23 cellular contexts compared by ENCODE assay signal in the genomic region with DNA sequence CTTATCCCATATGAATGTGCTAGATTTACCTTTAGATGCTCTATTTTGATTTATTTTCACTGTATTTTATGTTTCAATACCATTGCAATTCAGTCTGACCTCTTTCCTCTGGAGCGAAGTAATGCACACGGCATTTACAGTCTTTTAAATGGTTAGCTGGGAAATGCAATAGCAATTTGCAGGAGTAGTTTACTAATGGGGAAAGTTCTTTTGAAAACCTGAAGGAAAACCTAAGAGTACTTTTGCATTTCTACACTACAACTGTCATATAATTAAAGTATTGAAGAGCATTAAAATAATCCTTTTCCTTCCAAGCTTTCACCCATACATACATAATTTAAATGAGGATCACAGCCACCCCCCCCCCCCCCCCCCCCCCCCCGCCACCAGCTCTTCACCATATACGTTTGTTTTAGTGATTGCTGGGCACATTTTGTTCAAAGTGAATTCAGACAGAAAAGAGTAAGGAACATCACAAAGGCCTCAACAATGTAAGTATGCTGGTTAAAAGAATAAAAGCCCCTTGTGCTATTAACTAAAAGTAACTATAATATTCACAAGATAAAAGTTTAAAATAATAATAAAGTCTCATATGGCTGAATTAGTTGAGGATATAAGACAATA. TPM values are rescaled to one million over a fixed set of nuclear protein-coding genes. Genes with fewer than 3 reads are reported as not detected.
DNase-seq lines count a peak whose midpoint lies in the region; ATAC-seq, FAIRE-seq and TF ChIP-seq lines count a peak whose summit lies in the region.
"Had no signal": no experiment of that assay in that cellular context is flagged by ENCODE, and none has a peak within 500 bp of the region (broad histone marks: within the 10 kb centered on the region; RNA-seq: fewer than 3 reads in every experiment).

No MANE protein-coding gene starts in this region.

- H3K4me3 ChIP-seq in SK-N-SH (ENCODE audit: low read depth in 2 of 2, low read length in 1 of 2) (peak overlapping the region in 1 of 2 experiments; percentile 6; a peak in 2 of 4 replicates), astrocyte (ENCODE audit: insufficient read depth, low read depth, low read length) (peak overlapping the region; percentile 12), thyroid gland (replicated peaks in 1 of 3) (no peak overlapping the region)
- H3K4me3 ChIP-seq: breast epithelium, upper lobe of left lung had no signal

- DNase-seq in SK-N-SH = no peak
- DNase-seq in astrocyte (ENCODE audit: low read depth) = no peak
- DNase-seq in mesothelial cell of epicardium (ENCODE audit: low spot score in 2 of 2, unreplicated experiment in 2 of 2) = no peak
- no peak for DNase-seq in thyroid gland
- no peak for DNase-seq in NCI-H187 treated with DMSO at 0.1 percent for 48 hours (lab: John Stamatoyannopoulos, UW)
- DNase-seq in GM10266 (ENCODE audit: extremely low spot score) = no peak
- DNase-seq in stimulated activated CD4-positive, alpha-beta T cell treated with anti-CD3 and anti-CD28 coated beads, Interleukin-4, amount 100 ng/mL, for 1 hour = no peak
- DNase-seq: ACHN; activated CD8-positive, alpha-beta memory T cell treated with anti-CD3 and anti-CD28 coated beads for 24 hours; CD4-positive, alpha-beta T cell; DMS79; kidney glomerular epithelial cell; midbrain; NCI-H2227 treated with DMSO at 0.1 percent for 48 hours; stimulated activated naive CD4-positive, alpha-beta T cell; upper lobe of left lung had no signal

- H2AFZ ChIP-seq in SK-N-SH (ENCODE audit: low read depth) (peak overlapping the region; percentile 86), astrocyte (ENCODE audit: low read depth, low read length) (peak overlapping the region; percentile 30)
- H2AFZ ChIP-seq: parathyroid adenoma had no signal

- no peak for ATAC-seq in SK-N-SH treated with all-trans-retinoic acid at 6 μM for 48 hours

- TF ChIP-seq CTCF in SK-N-SH (IDR thresholded peaks at IDR 0.05) (no peak), astrocyte (IDR thresholded peaks at IDR 0.05; ENCODE audit: insufficient read depth, low read depth, low read length) (no peak), mesothelial cell of epicardium (IDR thresholded peaks at IDR 0.05; ENCODE audit: unreplicated experiment) (no peak), thyroid gland (IDR thresholded peaks at IDR 0.05) (no peak), GM10266 (IDR thresholded peaks at IDR 0.05; ENCODE audit: control insufficient read depth, insufficient read depth, low read depth, missing control alignments) (no peak)

- intact Hi-C loops in thyroid gland (cut with DNase I) = loop anchor here (10.0 kb wide), 1 partner anchor 803 kb away; a partner anchor contains a TSS

- TF ChIP-seq EP300 in SK-N-SH (IDR thresholded peaks at IDR 0.05; ENCODE audit: borderline replicate concordance in 1 of 2, low read depth in 1 of 2, low read length in 1 of 2) = no peak

- H3K79me2 ChIP-seq in SK-N-SH (ENCODE audit: insufficient read depth) (peaks cover 23% of the 10 kb centered on the region; the same call in 1 of the 2 replicates), astrocyte (ENCODE audit: insufficient read depth, low read length) (peaks cover 19% of the 10 kb centered on the region)
- H3K79me2 ChIP-seq: parathyroid adenoma had no signal

- H3K9me2 ChIP-seq in SK-N-SH = no peaks in the 10 kb centered on the region

- CTCF ChIA-PET in SK-N-SH (lab: Yijun Ruan, JAX) = interaction anchor here (3.5 to 11.1 kb wide), 2 partner anchors 25 to 210 kb away, joined by 22 to 101 read pairs; no protein-coding TSS in a partner anchor

- no peaks in the 10 kb centered on the region for H3K36me3 ChIP-seq in SK-N-SH (replicated peaks in 1 of 2; ENCODE audit: control insufficient read depth in 1 of 2, insufficient read depth in 2 of 2, low read length in 1 of 2)
- no peaks in the 10 kb centered on the region for H3K36me3 ChIP-seq in astrocyte (ENCODE audit: insufficient read depth, low read length)
- no peaks in the 10 kb centered on the region for H3K36me3 ChIP-seq in thyroid gland
- H3K36me3 ChIP-seq: breast epithelium, upper lobe of left lung had no signal

- WGBS in SK-N-SH (ENCODE audit: low lambda C conversion rate) = 47% methylated on average over 4 of the region's 4 CpGs
- WGBS in thyroid gland, 2 donors = 83 to 86% methylated on average over 4 of the region's 4 CpGs

- peaks cover 37 to 40% of the 10 kb centered on the region in 2 experiments; a peak in 3 of 4 replicates for H3K4me1 ChIP-seq in SK-N-SH (ENCODE audit: control insufficient read depth in 1 of 2, insufficient read depth in 2 of 2, low read depth in 1 of 2, low read length in 1 of 2)
- peaks cover 38% of the 10 kb centered on the region for H3K4me1 ChIP-seq in astrocyte (ENCODE audit: insufficient read depth, low read length)
- peaks cover 0 to 9% of the 10 kb centered on the region in 2 donors for H3K4me1 ChIP-seq in thyroid gland

- H3K4me2 ChIP-seq in SK-N-SH = peak overlapping the region; percentile 99; the same call in 1 of the 2 replicates
- H3K4me2 ChIP-seq in astrocyte (ENCODE audit: low read length) = peak overlapping the region; percentile 76
- H3K4me2 ChIP-seq: KMS-11 had no signal

- H3K9me3 Mint-ChIP-seq in astrocyte (ENCODE audit: unreplicated experiment) (no peaks in the 10 kb centered on the region), mesothelial cell of epicardium (no peaks in the 10 kb centered on the region)
- H3K9me3 Mint-ChIP-seq: CD4-positive, alpha-beta T cell had no signal

- no peaks in the 10 kb centered on the region for H3K27me3 Mint-ChIP-seq in astrocyte (ENCODE audit: low read depth, unreplicated experiment)
- no peaks in the 10 kb centered on the region for H3K27me3 Mint-ChIP-seq in mesothelial cell of epicardium (ENCODE audit: low read depth)

- H3K4me1 Mint-ChIP-seq in astrocyte (ENCODE audit: low read depth, unreplicated experiment) (peaks cover 40% of the 10 kb centered on the region), mesothelial cell of epicardium (peaks cover 79% of the 10 kb centered on the region)

- H3K27ac ChIP-seq in SK-N-SH (ENCODE audit: low read depth in 2 of 2, low read length in 1 of 2) (peak overlapping the region; percentile 98 to 99), astrocyte (ENCODE audit: low read depth, low read length) (no peak overlapping the region), thyroid gland (peak overlapping the region in 2 of 3 donors; percentile 78 to 83)
- H3K27ac ChIP-seq: KMS-11, parathyroid adenoma, upper lobe of left lung had no signal

- TF ChIP-seq RAD21 in SK-N-SH (IDR thresholded peaks at IDR 0.05; ENCODE audit: low read length) = no peak

- no peak for TF ChIP-seq POLR2A in thyroid gland (IDR thresholded peaks at IDR 0.05)

- H3K27ac Mint-ChIP-seq in astrocyte (ENCODE audit: unreplicated experiment) (no peak overlapping the region), mesothelial cell of epicardium (peak overlapping the region; percentile 83)
- H3K27ac Mint-ChIP-seq: activated naive CD8-positive, alpha-beta T cell; CD4-positive, alpha-beta T cell had no signal

- H3K9me3 ChIP-seq in SK-N-SH = no peaks in the 10 kb centered on the region
- no peaks in the 10 kb centered on the region for H3K9me3 ChIP-seq in astrocyte (ENCODE audit: insufficient read depth, low read depth, low read length)
- H3K9me3 ChIP-seq in thyroid gland = no peaks in the 10 kb centered on the region
- H3K9me3 ChIP-seq: breast epithelium, upper lobe of left lung had no signal

- POLR2A ChIA-PET in SK-N-SH (lab: Yijun Ruan, JAX) = interaction anchor here (1.3 kb wide), 1 partner anchor 26 kb away, joined by 5 read pairs; no protein-coding TSS in a partner anchor

- H3K4me3 Mint-ChIP-seq in astrocyte (ENCODE audit: unreplicated experiment) (no peak overlapping the region), mesothelial cell of epicardium (no peak overlapping the region)
- H3K4me3 Mint-ChIP-seq: activated naive CD8-positive, alpha-beta T cell; CD4-positive, alpha-beta T cell had no signal

- H3K27me3 ChIP-seq in SK-N-SH (ENCODE audit: insufficient read depth) = no peaks in the 10 kb centered on the region
- no peaks in the 10 kb centered on the region for H3K27me3 ChIP-seq in astrocyte (ENCODE audit: insufficient read depth, low read length)
- no peaks in the 10 kb centered on the region for H3K27me3 ChIP-seq in thyroid gland

- no peaks in the 10 kb centered on the region for H4K20me1 ChIP-seq in SK-N-SH (ENCODE audit: insufficient read depth)
- H4K20me1 ChIP-seq in astrocyte (ENCODE audit: insufficient read depth, low read length) = no peaks in the 10 kb centered on the region

- no peak for FAIRE-seq in astrocyte (lab: Jason Lieb, UNC)
- FAIRE-seq: GM18507, H54 had no signal

- H3K9ac ChIP-seq in SK-N-SH (peak overlapping the region; percentile 94; the same call in 1 of the 2 replicates), astrocyte (ENCODE audit: low read length) (peak overlapping the region; percentile 51)
- H3K9ac ChIP-seq: KMS-11, parathyroid adenoma had no signal

- H3K36me3 Mint-ChIP-seq in astrocyte (ENCODE audit: low read depth, unreplicated experiment) = no peaks in the 10 kb centered on the region
- H3K36me3 Mint-ChIP-seq in mesothelial cell of epicardium = no peaks in the 10 kb centered on the region
- H3K36me3 Mint-ChIP-seq: activated naive CD8-positive, alpha-beta T cell had no signal

- H3F3A ChIP-seq in SK-N-SH (replicated peaks; ENCODE audit: insufficient read depth) = peaks cover 47% of the 10 kb centered on the region

RNA-seq across cellular contexts. Expression of a gene that starts 3.5 kb away (rescaled TPM):
- 0.38 and 0.47 TPM in 2 replicates for polyA plus RNA-seq in SK-N-SH (2012; rRNA removed)
- 0.29 and 0.42 TPM in 2 replicates for polyA plus RNA-seq in SK-N-SH (2012; cell fraction: cytosol; rRNA removed)
- polyA plus RNA-seq in SK-N-SH (2012; cell fraction: nucleus; rRNA removed) = 1.1 and 1.8 TPM in 2 replicates
- total RNA-seq in astrocyte = 5.9 and 7.8 TPM in 2 replicates
- total RNA-seq in mesothelial cell of epicardium = 9.7 to 10.4 TPM (median 9.7 TPM) in 3 replicates
- 1 to 10 TPM; 3.1 to 9.9 (median 7.1) TPM for total RNA-seq in thyroid gland

RNA-seq across cellular contexts. Expression of a gene that starts 12.0 kb away (rescaled TPM):
- 23.9 and 26.0 TPM in 2 replicates for polyA plus RNA-seq in SK-N-SH (2012; rRNA removed)
- 21.8 and 23.5 TPM in 2 replicates for polyA plus RNA-seq in SK-N-SH (2012; cell fraction: cytosol; rRNA removed)
- 44.7 and 64.0 TPM in 2 replicates for polyA plus RNA-seq in SK-N-SH (2012; cell fraction: nucleus; rRNA removed)
- 33.7 and 46.9 TPM in 2 replicates for total RNA-seq in astrocyte
- total RNA-seq in mesothelial cell of epicardium = 56.1 to 64.4 TPM (median 62.5 TPM) in 3 replicates
- total RNA-seq in thyroid gland = 100 to 1,000 TPM in 1 of 4 donors, 10 to 100 TPM in 3; 46.3 to 109 (median 57.7) TPM
